27 cellular contexts compared by ENCODE assay signal in genomic region chr9:72758944-72759343, GRCh38.
"Had no signal": no experiment of that assay in that cellular context is flagged by ENCODE, and none has a peak within 500 bp of the region (broad histone marks: within the 10 kb centered on the region; RNA-seq: fewer than 3 reads in every experiment).

No MANE protein-coding gene starts in this region.

- H3K9me3 ChIP-seq: neutrophil, pancreas, psoas muscle, right lobe of liver, sigmoid colon, stomach, thoracic aorta, thyroid gland, tibial nerve, upper lobe of left lung, vagina had no signal

- FAIRE-seq: pancreas, small intestine, urothelium cell line had no signal

- H3K4me1 ChIP-seq: pancreas, psoas muscle, right lobe of liver, sigmoid colon, stomach, thyroid gland, tibial nerve, upper lobe of left lung, vagina had no signal

- H3K4me3 ChIP-seq: pancreas, psoas muscle, right lobe of liver, sigmoid colon, stomach, thoracic aorta, thyroid gland, tibial nerve, upper lobe of left lung, vagina had no signal

- H3K27ac ChIP-seq: neutrophil, pancreas, psoas muscle, right lobe of liver, sigmoid colon, stomach, thoracic aorta, thyroid gland, tibial nerve, upper lobe of left lung, vagina had no signal

- H3K36me3 ChIP-seq: neutrophil, pancreas, right lobe of liver, sigmoid colon, stomach, thoracic aorta, thyroid gland, tibial nerve, upper lobe of left lung, vagina had no signal

- DNase-seq: naive thymus-derived CD8-positive, alpha-beta T cell; nephron progenitor cell; nucleus accumbens; pancreas; posterior cingulate gyrus; psoas muscle; right cardiac atrium; right lobe of liver; sigmoid colon; small intestine; stimulated activated CD4-positive, alpha-beta T cell treated with anti-CD3 and anti-CD28 coated beads, Interleukin-15, amount 100 ng/mL, for 24 hours; stimulated activated CD4-positive, alpha-beta T cell treated with anti-CD3 and anti-CD28 coated beads, Interleukin-2, amount 100 ng/mL, for 24 hours; stimulated activated CD4-positive, alpha-beta T cell treated with anti-CD3 and anti-CD28 coated beads, Interleukin-2, amount 100 ng/mL, for 48 hours; stimulated activated CD4-positive, alpha-beta T cell treated with anti-CD3 and anti-CD28 coated beads, Interleukin-4, amount 100 ng/mL, for 24 hours; stimulated activated naive B cell treated with anti-CD40 and anti-IgM and Interleukin-4, amounts not matched to agents 10 μg/mL and 1 μg/mL and 100 μg/mL, for 72 hours; stimulated activated naive CD4-positive, alpha-beta T cell treated with Interleukin-2 at 50 U/mL for 16 hours; stomach; thyroid gland; trophoblast cell; upper lobe of left lung had no signal

- ATAC-seq: naive thymus-derived CD8-positive, alpha-beta T cell; natural killer cell treated with Interleukin-12 subunit alpha and Interleukin-12 subunit beta and Interleukin-15 and Interleukin-18, amount 100 ng/mL, for 72 hours; pancreas; psoas muscle; right cardiac atrium; right lobe of liver; stimulated activated effector memory CD8-positive, alpha-beta T cell treated with anti-CD3 and anti-CD28 coated beads, Interleukin-12 subunit alpha, Interleukin-12 subunit beta, amount 100 ng/mL, for 72 hours; stimulated activated naive B cell treated with anti-CD40 and anti-IgM and Interleukin-4, amounts not matched to agents 10 μg/mL and 1 μg/mL and 100 μg/mL, for 72 hours had no signal

- H3K27me3 ChIP-seq: right lobe of liver, sigmoid colon, thyroid gland, tibial nerve, upper lobe of left lung, vagina had no signal
